ENCODE assay signal across 8 cellular contexts in the genomic region with DNA sequence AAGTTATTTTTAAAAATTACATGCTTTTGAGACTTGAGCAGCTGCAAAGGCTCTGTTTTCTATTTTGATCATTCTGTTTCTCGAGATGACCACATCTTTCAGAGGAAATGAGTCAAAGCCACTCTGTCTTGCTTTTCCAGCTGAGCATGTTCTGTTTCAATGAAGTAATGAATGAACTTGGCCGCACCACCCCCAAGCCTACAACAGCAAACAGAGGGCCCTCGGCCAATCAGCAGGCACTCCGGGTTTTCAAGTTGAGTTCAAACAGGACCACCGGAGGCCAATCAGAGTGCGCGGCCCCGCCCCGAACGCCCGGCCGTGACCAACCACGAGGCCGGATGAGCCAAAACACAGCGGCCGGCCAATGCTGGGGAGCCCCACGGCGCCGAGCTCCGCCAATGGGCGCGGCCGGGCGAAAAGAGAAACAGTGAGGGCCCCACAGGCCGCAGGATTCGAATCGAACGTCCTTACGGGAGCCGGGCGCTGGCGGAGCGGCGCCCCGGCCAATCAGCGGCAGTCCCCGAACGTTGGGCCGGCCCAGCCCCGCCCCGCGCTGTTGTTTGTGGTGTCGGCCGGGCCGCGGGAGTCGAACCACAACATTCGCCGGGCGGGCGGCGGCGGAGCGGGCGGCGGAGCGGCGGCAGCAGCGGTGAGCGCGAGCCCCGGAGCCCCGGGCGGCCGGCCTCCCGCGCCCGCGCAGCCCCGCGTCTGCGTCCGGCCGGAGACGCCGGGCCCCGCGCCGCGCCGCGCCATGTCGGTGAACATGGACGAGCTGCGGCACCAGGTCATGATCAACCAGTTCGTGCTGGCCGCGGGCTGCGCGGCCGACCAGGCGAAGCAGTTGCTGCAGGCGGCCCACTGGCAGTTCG. TPM values are rescaled to one million over a fixed set of nuclear protein-coding genes. Genes with fewer than 3 reads are reported as not detected.
DNase-seq lines count a peak whose midpoint lies in the region; ATAC-seq, FAIRE-seq and TF ChIP-seq lines count a peak whose summit lies in the region.

A gene (plus strand): TSS at position 594 of the 869 bp plus-strand sequence. CDS start 158 bp downstream, at position 752.

- H4K8ac ChIP-seq in H1 (ENCODE audit: extremely low read depth, insufficient read depth, low read length) (peak within 1 kb of the TSS; percentile 88), mesenchymal stem cell (ENCODE audit: low read length) (peak within 1 kb of the TSS; percentile 79)

- H3K4ac ChIP-seq in H1 (replicated peaks; ENCODE audit: insufficient read length, low read depth, low read length) (no peak within 1 kb of the TSS), mesenchymal stem cell (ENCODE audit: low read depth in 1 of 2, low read length in 2 of 2) (peak within 1 kb of the TSS; percentile 75 to 82)

- no peak for TF ChIP-seq RAD21 in H1 (IDR thresholded peaks at IDR 0.05 in 1 of 2, conservative IDR thresholded peaks at IDR 0.05 in 1 of 2; ENCODE audit: low read depth in 2 of 2, low read length in 2 of 2)

- peaks cover 3 to 24% of the 10 kb centered on the region in 2 experiments; a peak in 3 of 4 replicates for H3K79me2 ChIP-seq in H1 (ENCODE audit: control insufficient read depth in 1 of 2, insufficient read depth in 2 of 2, low read length in 2 of 2)

- H3K9ac ChIP-seq in NT2/D1 (ENCODE audit: insufficient read length, low read depth) (peak within 1 kb of the TSS; percentile 84), H1 (replicated peaks in 1 of 4; ENCODE audit: extremely low read depth in 1 of 4, low read depth in 3 of 4, low read length in 3 of 4) (peak within 1 kb of the TSS; percentile 62 to 80 (median 70)), mesenchymal stem cell (ENCODE audit: low read length) (peak within 1 kb of the TSS; percentile 92)

- no peak for TF ChIP-seq POLR2A in H1 (IDR thresholded peaks at IDR 0.05; ENCODE audit: control extremely low read depth in 1 of 2, low read depth in 2 of 2, low read length in 2 of 2)

- peak within 1 kb of the TSS; percentile 71 for H4K5ac ChIP-seq in H1 (ENCODE audit: insufficient read length, low read depth, low read length)

- H2BK5ac ChIP-seq in H1 (ENCODE audit: low read depth, low read length) (peak within 1 kb of the TSS; percentile 66; the same call in 1 of the 2 replicates), mesenchymal stem cell (ENCODE audit: low read depth, low read length, poor library complexity, severe bottlenecking) (peak within 1 kb of the TSS; percentile 70)

- no peaks in the 10 kb centered on the region for H3K27me3 Mint-ChIP-seq in activated CD8-positive, alpha-beta memory T cell treated with anti-CD3 and anti-CD28 coated beads, Interleukin-2, amount 10 ng/mL, durations not matched to agents 7 days and 5 days

- H3K79me1 ChIP-seq in H1 (ENCODE audit: low read depth, low read length), result peaks cover 2% of the 10 kb centered on the region; the same call in 1 of the 2 replicates
- H3K79me1 ChIP-seq in mesenchymal stem cell (replicated peaks; ENCODE audit: low read length, poor library complexity, severe bottlenecking), result peaks cover 9% of the 10 kb centered on the region

- H3K4me1 Mint-ChIP-seq in activated CD8-positive, alpha-beta memory T cell treated with anti-CD3 and anti-CD28 coated beads, Interleukin-2, amount 10 ng/mL, durations not matched to agents 7 days and 5 days, result peaks cover 54% of the 10 kb centered on the region

- H2AFZ ChIP-seq in H1 (ENCODE audit: low read length) (no peak within 1 kb of the TSS), mesenchymal stem cell (ENCODE audit: low read depth, low read length) (peak within 1 kb of the TSS; percentile 63)

- H3K4me2 ChIP-seq in H1 (ENCODE audit: insufficient read depth in 1 of 2, low read depth in 2 of 2, low read length in 2 of 2) (peak within 1 kb of the TSS; percentile 70 to 77), mesenchymal stem cell (ENCODE audit: low read length, poor library complexity, severe bottlenecking) (peak within 1 kb of the TSS; percentile 91)

- H3K36me3 Mint-ChIP-seq in activated CD8-positive, alpha-beta memory T cell treated with anti-CD3 and anti-CD28 coated beads, Interleukin-2, amount 10 ng/mL, durations not matched to agents 7 days and 5 days, result peaks cover 43% of the 10 kb centered on the region

- H3K9me3 ChIP-seq in NT2/D1 (ENCODE audit: insufficient read depth, low read length) (no peaks in the 10 kb centered on the region), H1 (ENCODE audit: insufficient read depth in 2 of 2, low read depth in 1 of 2, low read length in 1 of 2) (no peaks in the 10 kb centered on the region), mesenchymal stem cell (ENCODE audit: control insufficient read depth, low read length) (no peaks in the 10 kb centered on the region)

- H3K4me3 ChIP-seq in NT2/D1 (ENCODE audit: insufficient read length, low read depth) (peak within 1 kb of the TSS; percentile 78), H1 (ENCODE audit: extremely low read depth in 1 of 4, insufficient read depth in 2 of 4, low read depth in 3 of 4, low read length in 4 of 4) (peak within 1 kb of the TSS; percentile 66 to 82 (median 78)), mesenchymal stem cell (ENCODE audit: insufficient read depth in 1 of 2, low read depth in 1 of 2, low read length in 2 of 2) (peak within 1 kb of the TSS; percentile 92 to 97)

- no peaks in the 10 kb centered on the region for H4K20me1 ChIP-seq in H1 (replicated peaks in 1 of 2; ENCODE audit: control insufficient read depth in 1 of 2, insufficient read depth in 2 of 2, low read length in 2 of 2)

- no peaks in the 10 kb centered on the region for H3K9me3 Mint-ChIP-seq in activated CD8-positive, alpha-beta memory T cell treated with anti-CD3 and anti-CD28 coated beads, Interleukin-2, amount 10 ng/mL, durations not matched to agents 7 days and 5 days (ENCODE audit: low read depth)

- no peak within 1 kb of the TSS for H3K23ac ChIP-seq in H1 (ENCODE audit: insufficient read length)
- H3K23ac ChIP-seq in mesenchymal stem cell (ENCODE audit: low read length in 2 of 2), result peak within 1 kb of the TSS in 1 of 2 experiments; percentile 92

- no peak within 1 kb of the TSS for H3K56ac ChIP-seq in H1 (replicated peaks; ENCODE audit: insufficient read length, low read depth, low read length)

- no peak within 1 kb of the TSS for H2BK20ac ChIP-seq in H1 (ENCODE audit: low read length)

- H3K18ac ChIP-seq in H1 (ENCODE audit: extremely low read depth, low read length) (no peak within 1 kb of the TSS; the same call in 1 of the 2 replicates), mesenchymal stem cell (ENCODE audit: low read depth in 1 of 2, low read length in 2 of 2) (peak within 1 kb of the TSS; percentile 86 to 91)

- DNase-seq in COR-L47 (lab: John Stamatoyannopoulos, UW), result peak; percentile 99
- DNase-seq in HUDEP-2 (lab: John Stamatoyannopoulos, UW; ENCODE audit: unreplicated experiment in 76 of 76), result peak; percentile 28 to 99 (median 97)
- DNase-seq in NT2/D1 (ENCODE audit: low read depth, low spot score), result peak; percentile 93
- DNase-seq in activated CD8-positive, alpha-beta memory T cell treated with anti-CD3 and anti-CD28 coated beads, Interleukin-2, amount 10 ng/mL, durations not matched to agents 7 days and 5 days, result peak; percentile 100
- DNase-seq in H1 (ENCODE audit: low read depth in 1 of 2, low spot score in 2 of 2), result peak; percentile 92 to 97
- DNase-seq in mesenchymal stem cell, result peak; percentile 100
- peak; percentile 98 for DNase-seq in stimulated activated CD8-positive, alpha-beta memory T cell treated with anti-CD3 and anti-CD28 coated beads, Interleukin-12 subunit alpha, Interleukin-12 subunit beta, amount 100 ng/mL, for 4 hours (ENCODE audit: low read depth)

- FAIRE-seq in H1 (lab: Jason Lieb, UNC), result no peak

- no peaks in the 10 kb centered on the region for H3K23me2 ChIP-seq in H1 (ENCODE audit: low read depth, low read length)

- POLR2A ChIA-PET in H1 (lab: Charles Lee; ENCODE audit: partially characterized antibody), result interaction anchor here (0.7 to 2.0 kb wide), 12 partner anchors 9 to 162 kb away, joined by 3 to 6 read pairs (median 4); a partner anchor contains a TSS

- H3K36me3 ChIP-seq in NT2/D1 (ENCODE audit: insufficient read depth, insufficient read length, low read length) (peaks cover 9% of the 10 kb centered on the region), H1 (ENCODE audit: control insufficient read depth in 2 of 4, insufficient read depth in 4 of 4, low read length in 3 of 4) (no peaks in the 10 kb centered on the region), mesenchymal stem cell (ENCODE audit: control insufficient read depth in 1 of 2, insufficient read depth in 2 of 2, low read depth in 1 of 2, low read length in 2 of 2) (peaks cover 13 to 19% of the 10 kb centered on the region in 2 experiments)

- H3K4me3 Mint-ChIP-seq in activated CD8-positive, alpha-beta memory T cell treated with anti-CD3 and anti-CD28 coated beads, Interleukin-2, amount 10 ng/mL, durations not matched to agents 7 days and 5 days, result peak within 1 kb of the TSS; percentile 92

- TF ChIP-seq CTCF in H1 (IDR thresholded peaks at IDR 0.05; ENCODE audit: control extremely low read depth in 1 of 3, insufficient read depth in 1 of 3, low read depth in 1 of 3, low read length in 3 of 3), result no peak

- CTCF ChIA-PET in activated CD8-positive, alpha-beta memory T cell treated with anti-CD3 and anti-CD28 coated beads, Interleukin-2, amount 10 ng/mL, durations not matched to agents 7 days and 5 days (lab: Charles Lee), result interaction anchor here (0.8 to 4.9 kb wide), 14 partner anchors 9 to 161 kb away, joined by 3 to 51 read pairs (median 8); a partner anchor contains a TSS
- CTCF ChIA-PET in H1 (lab: Charles Lee; ENCODE audit: partially characterized antibody), result interaction anchor here (0.9 to 4.4 kb wide), 3 partner anchors 13 to 141 kb away, joined by 3 to 35 read pairs (median 4); no protein-coding TSS in a partner anchor

- H3K27ac Mint-ChIP-seq in activated CD8-positive, alpha-beta memory T cell treated with anti-CD3 and anti-CD28 coated beads, Interleukin-2, amount 10 ng/mL, durations not matched to agents 7 days and 5 days, result peak within 1 kb of the TSS; percentile 99

- no peak within 1 kb of the TSS for H2AK5ac ChIP-seq in H1 (ENCODE audit: low read depth, low read length)
- H2AK5ac ChIP-seq in mesenchymal stem cell (ENCODE audit: low read length, severe bottlenecking), result no peak within 1 kb of the TSS

- no peaks in the 10 kb centered on the region for H3K27me3 ChIP-seq in NT2/D1 (ENCODE audit: insufficient read depth, insufficient read length)
- H3K27me3 ChIP-seq in H1 (replicated peaks in 1 of 4; ENCODE audit: control insufficient read depth in 3 of 4, extremely low read depth in 1 of 4, insufficient read depth in 3 of 4, low read length in 3 of 4), result no peaks in the 10 kb centered on the region; a peak in 1 of 7 replicates
- H3K27me3 ChIP-seq in mesenchymal stem cell (ENCODE audit: control insufficient read depth in 1 of 2, insufficient read depth in 1 of 2, low read length in 2 of 2), result no peaks in the 10 kb centered on the region

- H2BK120ac ChIP-seq in H1 (replicated peaks; ENCODE audit: low read depth, low read length) (no peak within 1 kb of the TSS), mesenchymal stem cell (ENCODE audit: low read depth, low read length) (peak within 1 kb of the TSS; percentile 96)

- H3K27ac ChIP-seq in H1 (ENCODE audit: low read depth, low read length), result 0 out of 2 replicates have a peak within 1 kb of the TSS, but pooled peaks have one; percentile 28
- peak within 1 kb of the TSS; percentile 80 for H3K27ac ChIP-seq in mesenchymal stem cell (ENCODE audit: low read length, poor library complexity, severe bottlenecking)

- H3K4me1 ChIP-seq in NT2/D1 (ENCODE audit: insufficient read depth, insufficient read length) (peaks cover 13% of the 10 kb centered on the region), H1 (replicated peaks in 1 of 4; ENCODE audit: control insufficient read depth in 3 of 4, insufficient read depth in 4 of 4, low read length in 3 of 4) (peaks cover 5 to 14% (median 8%) of the 10 kb centered on the region in 4 experiments), mesenchymal stem cell (ENCODE audit: control insufficient read depth, insufficient read depth, low read depth, low read length) (peaks cover 40% of the 10 kb centered on the region)

- ATAC-seq in GM21381 (IDR thresholded peaks at IDR 0.05; ENCODE audit: unreplicated experiment), result peak; percentile 73
- peak; percentile 82 for ATAC-seq in activated CD8-positive, alpha-beta memory T cell treated with anti-CD3 and anti-CD28 coated beads, Interleukin-2, amount 10 ng/mL, durations not matched to agents 7 days and 5 days

- H4K91ac ChIP-seq in H1 (replicated peaks; ENCODE audit: insufficient read length, low read length) (no peak within 1 kb of the TSS), mesenchymal stem cell (ENCODE audit: low read length) (peak within 1 kb of the TSS; percentile 91)

- H2BK12ac ChIP-seq in H1 (ENCODE audit: low read depth, low read length) (no peak within 1 kb of the TSS), mesenchymal stem cell (ENCODE audit: low read length in 2 of 2) (peak within 1 kb of the TSS in 1 of 2 experiments; percentile 87)

- H3K14ac ChIP-seq in H1 (ENCODE audit: insufficient read length), result no peak within 1 kb of the TSS
- peak within 1 kb of the TSS; percentile 73 to 89 for H3K14ac ChIP-seq in mesenchymal stem cell (ENCODE audit: low read length in 2 of 2)

- WGBS in H1 (ENCODE audit: extremely low coverage in 1 of 2, insufficient coverage in 1 of 2, insufficient read length in 1 of 2, insufficient replicate concordance in 2 of 2, low coverage in 1 of 2, low lambda C conversion rate in 2 of 2, missing lambda C conversion rate in 1 of 2), 2 experiments, result 0% methylated on average over 46 of the region's 94 CpGs; no CpG with 5 or more reads in 1 of the 2 experiments
- WGBS in mesenchymal stem cell, result under 1% methylated on average over 77 of the region's 94 CpGs

- TF ChIP-seq EP300 in H1 (IDR thresholded peaks at IDR 0.05; ENCODE audit: borderline replicate concordance in 1 of 2, low read depth in 2 of 2, low read length in 2 of 2), result no peak

- no peak within 1 kb of the TSS for H2BK15ac ChIP-seq in H1 (ENCODE audit: low read length)
- H2BK15ac ChIP-seq in mesenchymal stem cell (ENCODE audit: low read depth, poor library complexity, severe bottlenecking), result peak within 1 kb of the TSS; percentile 92

RNA-seq across cellular contexts. Expression of the gene that starts here (rescaled TPM):
- total RNA-seq in activated CD8-positive, alpha-beta memory T cell treated with anti-CD3 and anti-CD28 coated beads, Interleukin-2, amount 10 ng/mL, durations not matched to agents 7 days and 5 days, result 100 to 1,000 TPM; 260 to 406 TPM
- 22.6 and 25.6 TPM in 2 replicates for total RNA-seq in H1 (2021; fragmentation: NEBNext Ultra II Directional; extraction: Animal tissue kit (Norgen Biotek cat#: 25700))
- 17.8 and 26.8 TPM in 2 replicates for polyA plus RNA-seq in H1 (2011; rRNA removed)
- 11.6 TPM for polyA plus RNA-seq in H1 (2011; cell fraction: cytosol; rRNA removed)
- polyA plus RNA-seq in H1 (2011; cell fraction: nucleus; rRNA removed), result 20.6 TPM
- polyA plus RNA-seq in H1 (2012, experiment 1 of 2), result 6.2 to 22.1 TPM (median 14.0 TPM) in 4 replicates
- polyA plus RNA-seq in H1 (2012, experiment 2 of 2), result 27.4 TPM
- polyA plus RNA-seq in H1 (2013, experiment 1 of 2), result 22.2 TPM
- polyA plus RNA-seq in H1 (2013, experiment 2 of 2), result 20.6 TPM
- 4.8 and 7.9 TPM in 2 replicates for polyA minus RNA-seq in H1 (2011; rRNA and poly(A)+ RNA removed)
- 26.6 TPM for polyA minus RNA-seq in H1 (2011; cell fraction: cytosol; rRNA and poly(A)+ RNA removed)
- 13.2 TPM for polyA minus RNA-seq in H1 (2011; cell fraction: nucleus; rRNA and poly(A)+ RNA removed)
- 74.6 TPM for polyA plus RNA-seq in mesenchymal stem cell (2013, experiment 1 of 2)
- polyA plus RNA-seq in mesenchymal stem cell (2013, experiment 2 of 2), result 80.5 TPM

Comparison
In these comparisons a context has a peak if more than half of its experiments do, and no peak if none do; other contexts are left out.
1. Peak in every context shown above with its lines: DNase-seq, ATAC-seq, H3K4me3 ChIP-seq and H3K27ac ChIP-seq.